ENCODE assay signal across 13 cellular contexts in the genomic region with DNA sequence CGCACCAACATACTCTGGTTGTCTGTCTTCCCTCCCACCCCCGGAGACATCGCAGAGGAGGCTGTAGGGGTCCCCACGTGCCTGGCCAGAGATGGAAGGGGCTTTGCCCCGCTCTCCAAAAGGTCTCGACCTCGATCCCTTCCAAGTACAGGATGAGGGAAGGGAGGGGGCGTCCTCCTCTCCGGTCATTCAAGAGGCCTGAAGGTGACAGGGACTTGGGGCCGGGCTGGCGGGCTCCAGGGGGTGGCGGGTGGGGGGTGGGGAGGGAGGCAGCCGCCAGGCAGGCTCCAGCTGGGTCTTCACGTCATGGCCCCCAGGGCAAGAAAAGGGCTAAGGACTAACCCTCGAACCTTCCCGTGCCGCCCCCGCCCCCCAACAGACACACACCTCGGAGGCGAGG. TPM values are rescaled to one million over a fixed set of nuclear protein-coding genes. Genes with fewer than 3 reads are reported as not detected.
A peak's percentile ranks its signal among the peaks of the same experiment; 100 is the strongest.
DNase-seq lines count a peak whose midpoint lies in the region; ATAC-seq and TF ChIP-seq lines count a peak whose summit lies in the region.
"Had no signal": no experiment of that assay in that cellular context is flagged by ENCODE, and none has a peak within 500 bp of the region (broad histone marks: within the 10 kb centered on the region; RNA-seq: fewer than 3 reads in every experiment).

No MANE protein-coding gene starts in this region.

- no peaks in the 10 kb centered on the region for H3K4me1 Mint-ChIP-seq in activated CD4-positive, alpha-beta T cell treated with anti-CD3 and anti-CD28 coated beads, Interleukin-2, amount 10 ng/mL, durations not matched to agents 7 days and 5 days
- peaks cover 19% of the 10 kb centered on the region for H3K4me1 Mint-ChIP-seq in stimulated activated naive CD8-positive, alpha-beta T cell treated with anti-CD3 and anti-CD28 coated beads, Interleukin-15, amount 100 ng/mL, for 72 hours

- no peaks in the 10 kb centered on the region for H3K27me3 ChIP-seq in right cardiac atrium (ENCODE audit: control insufficient read depth, insufficient read depth)
- H3K27me3 ChIP-seq in skeletal muscle tissue (ENCODE audit: control insufficient read depth in 3 of 3, insufficient read depth in 3 of 3, low read length in 3 of 3) = peaks cover 33 to 38% (median 33%) of the 10 kb centered on the region in 3 donors

- ATAC-seq in right cardiac atrium = peak in 1 of 2 donors; percentile 8
- ATAC-seq in stimulated activated naive CD8-positive, alpha-beta T cell treated with anti-CD3 and anti-CD28 coated beads, Interleukin-15, amount 100 ng/mL, for 72 hours = no peak

- peak overlapping the region; percentile 34; the same call in 1 of the 2 replicates for H3K9ac ChIP-seq in ES-I3 (ENCODE audit: low read depth, low read length)
- H3K9ac ChIP-seq in skeletal muscle tissue (ENCODE audit: low read depth in 1 of 3, low read length in 3 of 3) = no peak overlapping the region

- H3K9me3 ChIP-seq in ES-I3 (ENCODE audit: control insufficient read depth, insufficient read depth, low read length) (no peaks in the 10 kb centered on the region), right cardiac atrium (ENCODE audit: control insufficient read depth, low read length) (no peaks in the 10 kb centered on the region), skeletal muscle tissue (ENCODE audit: control insufficient read depth in 3 of 3, low read length in 3 of 3) (no peaks in the 10 kb centered on the region)

- H3K9me3 Mint-ChIP-seq in activated CD4-positive, alpha-beta T cell treated with anti-CD3 and anti-CD28 coated beads, Interleukin-2, amount 10 ng/mL, durations not matched to agents 7 days and 5 days = no peaks in the 10 kb centered on the region
- H3K9me3 Mint-ChIP-seq in stimulated activated naive CD8-positive, alpha-beta T cell treated with anti-CD3 and anti-CD28 coated beads, Interleukin-15, amount 100 ng/mL, for 72 hours = peaks cover 0 to 5% of the 10 kb centered on the region in 2 donors
- H3K9me3 Mint-ChIP-seq: T-helper 1 cell treated with Interleukin-12 subunit alpha and Interleukin-12 subunit beta and Interleukin-4 antibody, amounts not matched to agents 30 μg/mL and 1 μg/mL, for 36 hours had no signal

- H3K36me3 Mint-ChIP-seq in activated CD4-positive, alpha-beta T cell treated with anti-CD3 and anti-CD28 coated beads, Interleukin-2, amount 10 ng/mL, durations not matched to agents 7 days and 5 days (ENCODE audit: low read depth) = no peaks in the 10 kb centered on the region

- POLR2A ChIA-PET in activated CD4-positive, alpha-beta T cell treated with anti-CD3 and anti-CD28 coated beads, Interleukin-2, amount 10 ng/mL, durations not matched to agents 7 days and 5 days (lab: Charles Lee) = no interaction called here

- H3K4me3 Mint-ChIP-seq in activated CD4-positive, alpha-beta T cell treated with anti-CD3 and anti-CD28 coated beads, Interleukin-2, amount 10 ng/mL, durations not matched to agents 7 days and 5 days = no peak overlapping the region
- H3K4me3 Mint-ChIP-seq in stimulated activated naive CD8-positive, alpha-beta T cell treated with anti-CD3 and anti-CD28 coated beads, Interleukin-15, amount 100 ng/mL, for 72 hours = no peak overlapping the region
- H3K4me3 Mint-ChIP-seq: T-helper 1 cell treated with Interleukin-12 subunit alpha and Interleukin-12 subunit beta and Interleukin-4 antibody, amounts not matched to agents 30 μg/mL and 1 μg/mL, for 36 hours had no signal

- peak overlapping the region; percentile 64 for H3K4me3 ChIP-seq in right cardiac atrium (ENCODE audit: low read length)
- no peak overlapping the region for H3K4me3 ChIP-seq in skeletal muscle tissue (ENCODE audit: low read length in 3 of 3)

- peak overlapping the region; percentile 97 for H3K27ac ChIP-seq in VCaP
- H3K27ac ChIP-seq in right cardiac atrium (ENCODE audit: low read length) = no peak overlapping the region
- peak overlapping the region; percentile 71 for H3K27ac ChIP-seq in skeletal muscle tissue (ENCODE audit: low read depth, low read length)

- CTCF ChIA-PET in activated CD4-positive, alpha-beta T cell treated with anti-CD3 and anti-CD28 coated beads, Interleukin-2, amount 10 ng/mL, durations not matched to agents 7 days and 5 days (lab: Charles Lee) = interaction anchor here (0.6 kb wide), 1 partner anchor 1289 kb away, joined by 3 read pairs; no protein-coding TSS in a partner anchor

- WGBS in right cardiac atrium = 21% methylated on average over 20 of the region's 20 CpGs

- peaks cover 17% of the 10 kb centered on the region; the same call in 1 of the 2 replicates for H3K4me1 ChIP-seq in ES-I3 (ENCODE audit: insufficient read depth, low read length)
- peaks cover 3% of the 10 kb centered on the region for H3K4me1 ChIP-seq in right cardiac atrium (ENCODE audit: control insufficient read depth, insufficient read depth, low read length)
- peaks cover 7 to 22% (median 17%) of the 10 kb centered on the region in 3 donors for H3K4me1 ChIP-seq in skeletal muscle tissue (ENCODE audit: control insufficient read depth in 3 of 3, insufficient read depth in 3 of 3, low read length in 3 of 3)

- DNase-seq in right cardiac atrium (no peak), NOMO-1 treated with dmso at 0.1 percent for 144 hours (lab: John Stamatoyannopoulos, UW; ENCODE audit: unreplicated experiment) (no peak)
- DNase-seq in activated CD4-positive, alpha-beta T cell treated with anti-CD3 and anti-CD28 coated beads, Interleukin-2, amount 10 ng/mL, durations not matched to agents 7 days and 5 days = no peak
- DNase-seq in stimulated activated naive CD8-positive, alpha-beta T cell treated with anti-CD3 and anti-CD28 coated beads, Interleukin-15, amount 100 ng/mL, for 72 hours = no peak
- no peak for DNase-seq in stimulated activated naive CD4-positive, alpha-beta T cell (lab: John Stamatoyannopoulos, UW)
- DNase-seq: MM.1S; naive B cell; NCI-H524 treated with DMSO at 0.1 percent for 48 hours; stimulated activated CD4-positive, alpha-beta T cell treated with anti-CD3 and anti-CD28 coated beads, Interleukin-2, amount 100 ng/mL, for 48 hours had no signal

- intact Hi-C loops in right cardiac atrium (cut with DNase I) = loop anchor here in 2 of 4 donors (5.0 kb wide), 2 partner anchors 963 to 1083 kb away; no protein-coding TSS in a partner anchor

- peaks cover 81% of the 10 kb centered on the region for H3K27me3 Mint-ChIP-seq in activated CD4-positive, alpha-beta T cell treated with anti-CD3 and anti-CD28 coated beads, Interleukin-2, amount 10 ng/mL, durations not matched to agents 7 days and 5 days
- H3K27me3 Mint-ChIP-seq in stimulated activated naive CD8-positive, alpha-beta T cell treated with anti-CD3 and anti-CD28 coated beads, Interleukin-15, amount 100 ng/mL, for 72 hours = peaks cover 97% of the 10 kb centered on the region

- H3K27ac Mint-ChIP-seq in activated CD4-positive, alpha-beta T cell treated with anti-CD3 and anti-CD28 coated beads, Interleukin-2, amount 10 ng/mL, durations not matched to agents 7 days and 5 days = no peak overlapping the region
- H3K27ac Mint-ChIP-seq in stimulated activated naive CD8-positive, alpha-beta T cell treated with anti-CD3 and anti-CD28 coated beads, Interleukin-15, amount 100 ng/mL, for 72 hours = no peak overlapping the region
- H3K27ac Mint-ChIP-seq: T-helper 1 cell treated with Interleukin-12 subunit alpha and Interleukin-12 subunit beta and Interleukin-4 antibody, amounts not matched to agents 30 μg/mL and 1 μg/mL, for 36 hours had no signal

- H3K36me3 ChIP-seq in ES-I3 (ENCODE audit: insufficient read depth, low read length) (no peaks in the 10 kb centered on the region), skeletal muscle tissue (ENCODE audit: control insufficient read depth in 3 of 3, insufficient read depth in 3 of 3, low read length in 3 of 3) (peaks cover 8 to 21% (median 17%) of the 10 kb centered on the region in 3 donors)

- TF ChIP-seq CTCF in VCaP (conservative IDR thresholded peaks at IDR 0.05) = no peak

RNA-seq across cellular contexts. Expression of gene TBX3, which starts 15.1 kb away (rescaled TPM):
- total RNA-seq in right cardiac atrium (10 to 100 TPM in 1 of 4 donors, 1 to 10 TPM in 3; 7.6 to 19.0 (median 9.0) TPM), skeletal muscle tissue (16.7 TPM)
- polyA plus RNA-seq in right cardiac atrium = 13.9 TPM
- not detected for total RNA-seq in activated CD4-positive, alpha-beta T cell treated with anti-CD3 and anti-CD28 coated beads, Interleukin-2, amount 10 ng/mL, durations not matched to agents 7 days and 5 days

Comparison
In these comparisons a context has a peak if more than half of its experiments do, and no peak if none do; other contexts are left out.
1. RNA of gene TBX3, which starts 15.1 kb away (total RNA-seq): 16.7 TPM in skeletal muscle tissue (single experiment) and 7.6 to 19.0 TPM in right cardiac atrium; not detected in activated CD4-positive, alpha-beta T cell treated with anti-CD3 and anti-CD28 coated beads, Interleukin-2, amount 10 ng/mL, durations not matched to agents 7 days and 5 days; every median in the first group is over 4 times any median in the second.